8 cellular contexts compared by ENCODE assay signal in genomic region chr13:33817513-33817842, GRCh38. TPM values are rescaled to one million over a fixed set of nuclear protein-coding genes. Genes with fewer than 3 reads are reported as not detected.
A peak's percentile ranks its signal among the peaks of the same experiment; 100 is the strongest.
DNase-seq lines count a peak whose midpoint lies in the region; ATAC-seq, FAIRE-seq and TF ChIP-seq lines count a peak whose summit lies in the region.

No MANE protein-coding gene starts in this region.

- no peak for DNase-seq in AG10803 (ENCODE audit: low read depth)
- no peak for DNase-seq in RWPE2 (ENCODE audit: low spot score)
- DNase-seq in fibroblast of the aortic adventitia (ENCODE audit: low read depth), result no peak
- no peak for DNase-seq in small intestine
- DNase-seq in anterior cingulate cortex (lab: John Stamatoyannopoulos, UW), result no peak
- no peak for DNase-seq in HK-2 (ENCODE audit: unreplicated experiment)

- H3K4me1 ChIP-seq in RWPE2 (ENCODE audit: insufficient read depth, poor library complexity, severe bottlenecking), result peaks cover 6% of the 10 kb centered on the region
- H3K4me1 ChIP-seq in small intestine (ENCODE audit: control insufficient read depth in 2 of 2, insufficient read depth in 1 of 2, low read depth in 1 of 2, low read length in 1 of 2), result peaks cover 0 to 3% of the 10 kb centered on the region in 2 donors

- H3K9me3 ChIP-seq in RWPE2 (ENCODE audit: severe bottlenecking), result no peaks in the 10 kb centered on the region
- H3K9me3 ChIP-seq in small intestine (ENCODE audit: control insufficient read depth, low read depth), result no peaks in the 10 kb centered on the region

- no peak for FAIRE-seq in small intestine (lab: Jason Lieb, UNC)

- WGBS in small intestine, 3 donors, result 25 to 39% (median 37%) methylated on average over 3 of the region's 3 CpGs

- no peak for TF ChIP-seq CTCF in AG10803 (conservative IDR thresholded peaks at IDR 0.05; ENCODE audit: low read length)
- TF ChIP-seq CTCF in RWPE2 (IDR thresholded peaks at IDR 0.05; ENCODE audit: poor library complexity, severe bottlenecking), result no peak
- TF ChIP-seq CTCF in fibroblast of the aortic adventitia (IDR thresholded peaks at IDR 0.05; ENCODE audit: insufficient read depth, low read length), result no peak

- H3K4me3 ChIP-seq in AG10803 (ENCODE audit: low read length) (peak overlapping the region; percentile 75), RWPE2 (ENCODE audit: severe bottlenecking) (peak overlapping the region; percentile 89), fibroblast of the aortic adventitia (ENCODE audit: low read depth, low read length) (peak overlapping the region; percentile 85), small intestine (ENCODE audit: low read depth in 1 of 2, low read length in 2 of 2) (peak overlapping the region; percentile 79 to 93)

- peak; percentile 14 for ATAC-seq in GM21529 (IDR thresholded peaks at IDR 0.05; ENCODE audit: unreplicated experiment)
- ATAC-seq in RWPE2 (ENCODE audit: low read depth), result no peak
- no peak for ATAC-seq in GM21447 (IDR thresholded peaks at IDR 0.05; ENCODE audit: unreplicated experiment)

- no peaks in the 10 kb centered on the region for H3K27me3 ChIP-seq in RWPE2 (ENCODE audit: insufficient read depth, poor library complexity, severe bottlenecking)
- no peaks in the 10 kb centered on the region for H3K27me3 ChIP-seq in small intestine (ENCODE audit: control insufficient read depth in 2 of 2, insufficient read depth in 2 of 2, low read length in 2 of 2)

- H3K36me3 ChIP-seq in RWPE2 (ENCODE audit: low read depth) (peaks cover 33% of the 10 kb centered on the region), small intestine (ENCODE audit: control insufficient read depth in 2 of 2, insufficient read depth in 2 of 2, low read length in 2 of 2) (no peaks in the 10 kb centered on the region)

- H3K27ac ChIP-seq in RWPE2 (ENCODE audit: poor library complexity, severe bottlenecking), result peak overlapping the region; percentile 41
- peak overlapping the region in 1 of 2 donors; percentile 11 for H3K27ac ChIP-seq in small intestine (ENCODE audit: low read depth in 1 of 2, low read length in 1 of 2)

RNA-seq across cellular contexts. Expression of gene RFC3, which starts 0.5 kb away (rescaled TPM):
- total RNA-seq in fibroblast of the aortic adventitia (ENCODE audit: low replicate concordance), result 10.2 and 38.9 TPM in 2 replicates
- 10 to 100 TPM in 1 of 3 donors, 1 to 10 TPM in 2; 1.8 to 12.9 (median 2.2) TPM for polyA plus RNA-seq in small intestine
